ENCODE assay signal across 15 cellular contexts in genomic region chr3:58667229-58667628, GRCh38. TPM values are rescaled to one million over a fixed set of nuclear protein-coding genes. Genes with fewer than 3 reads are reported as not detected.
"Had no signal": no experiment of that assay in that cellular context is flagged by ENCODE, and none has a peak within 500 bp of the region (broad histone marks: within the 10 kb centered on the region; RNA-seq: fewer than 3 reads in every experiment).

No MANE protein-coding gene starts in this region.

- H3K9me3 Mint-ChIP-seq: activated CD4-positive, alpha-beta memory T cell treated with anti-CD3 and anti-CD28 coated beads, Interleukin-2, amount 10 ng/mL, durations not matched to agents 7 days and 5 days; activated naive CD8-positive, alpha-beta T cell treated with anti-CD3 and anti-CD28 coated beads, Interleukin-2, amount 50 U/mL, for 24 hours; activated T-cell treated with anti-CD3 and anti-CD28 coated beads, Interleukin-2, amount 50 U/mL, for 72 hours; natural killer cell treated with Interleukin-12 subunit alpha and Interleukin-12 subunit beta and Interleukin-15 and Interleukin-18, amount 100 ng/mL, for 72 hours; T-helper 2 cell treated with Interferon-gamma antibody and Interleukin-4, amounts not matched to agents 5 μg/mL and 100 μg/mL, for 36 hours had no signal

- H3K36me3 ChIP-seq: sigmoid colon had no signal

- ATAC-seq: activated naive CD8-positive, alpha-beta T cell treated with anti-CD3 and anti-CD28 coated beads, Interleukin-2, amount 50 U/mL, for 24 hours; activated T-cell treated with anti-CD3 and anti-CD28 coated beads, Interleukin-2, amount 50 U/mL, for 72 hours; natural killer cell treated with Interleukin-12 subunit alpha and Interleukin-12 subunit beta and Interleukin-15 and Interleukin-18, amount 100 ng/mL, for 72 hours; psoas muscle had no signal

- H3K27me3 ChIP-seq: sigmoid colon had no signal

- H3K27ac Mint-ChIP-seq: activated CD4-positive, alpha-beta memory T cell treated with anti-CD3 and anti-CD28 coated beads, Interleukin-2, amount 10 ng/mL, durations not matched to agents 7 days and 5 days; activated naive CD8-positive, alpha-beta T cell treated with anti-CD3 and anti-CD28 coated beads, Interleukin-2, amount 50 U/mL, for 24 hours; activated T-cell treated with anti-CD3 and anti-CD28 coated beads, Interleukin-2, amount 50 U/mL, for 72 hours; natural killer cell treated with Interleukin-12 subunit alpha and Interleukin-12 subunit beta and Interleukin-15 and Interleukin-18, amount 100 ng/mL, for 72 hours; T-helper 2 cell treated with Interferon-gamma antibody and Interleukin-4, amounts not matched to agents 5 μg/mL and 100 μg/mL, for 36 hours had no signal

- H3K27ac ChIP-seq: psoas muscle had no signal

- H3K4me3 Mint-ChIP-seq: activated CD4-positive, alpha-beta memory T cell treated with anti-CD3 and anti-CD28 coated beads, Interleukin-2, amount 10 ng/mL, durations not matched to agents 7 days and 5 days; activated naive CD8-positive, alpha-beta T cell treated with anti-CD3 and anti-CD28 coated beads, Interleukin-2, amount 50 U/mL, for 24 hours; activated T-cell treated with anti-CD3 and anti-CD28 coated beads, Interleukin-2, amount 50 U/mL, for 72 hours; natural killer cell treated with Interleukin-12 subunit alpha and Interleukin-12 subunit beta and Interleukin-15 and Interleukin-18, amount 100 ng/mL, for 72 hours; T-helper 2 cell treated with Interferon-gamma antibody and Interleukin-4, amounts not matched to agents 5 μg/mL and 100 μg/mL, for 36 hours had no signal

- H3K4me1 Mint-ChIP-seq: activated CD4-positive, alpha-beta memory T cell treated with anti-CD3 and anti-CD28 coated beads, Interleukin-2, amount 10 ng/mL, durations not matched to agents 7 days and 5 days; activated naive CD8-positive, alpha-beta T cell treated with anti-CD3 and anti-CD28 coated beads, Interleukin-2, amount 50 U/mL, for 24 hours had no signal

- H3K4me3 ChIP-seq: psoas muscle, sigmoid colon had no signal

- H3K9me3 ChIP-seq: psoas muscle, sigmoid colon had no signal

- H3K4me1 ChIP-seq: psoas muscle, sigmoid colon had no signal

- DNase-seq: activated CD4-positive, alpha-beta memory T cell treated with anti-CD3 and anti-CD28 coated beads, Interleukin-2, amount 10 ng/mL, durations not matched to agents 7 days and 5 days; activated naive CD8-positive, alpha-beta T cell treated with anti-CD3 and anti-CD28 coated beads, Interleukin-2, amount 50 U/mL, for 24 hours; activated T-cell treated with anti-CD3 and anti-CD28 coated beads, Interleukin-2, amount 50 U/mL, for 72 hours; effector CD4-positive, alpha-beta T cell; hippocampal formation; midbrain; psoas muscle; sigmoid colon; stimulated activated CD4-positive, alpha-beta T cell treated with anti-CD3 and anti-CD28 coated beads, Interleukin-12 subunit alpha, Interleukin-12 subunit beta, amount 100 ng/mL, for 4 hours; stimulated activated naive CD4-positive, alpha-beta T cell; SW 1271 had no signal

- H3K36me3 Mint-ChIP-seq: natural killer cell treated with Interleukin-12 subunit alpha and Interleukin-12 subunit beta and Interleukin-15 and Interleukin-18, amount 100 ng/mL, for 72 hours had no signal

RNA-seq across cellular contexts. Expression of gene FAM3D, which starts 0.7 kb away (rescaled TPM):
- total RNA-seq: activated CD4-positive, alpha-beta memory T cell treated with anti-CD3 and anti-CD28 coated beads, Interleukin-2, amount 10 ng/mL, durations not matched to agents 7 days and 5 days; activated T-cell treated with anti-CD3 and anti-CD28 coated beads, Interleukin-2, amount 50 U/mL, for 72 hours; astrocyte; kidney epithelial cell; natural killer cell treated with Interleukin-12 subunit alpha and Interleukin-12 subunit beta and Interleukin-15 and Interleukin-18, amount 100 ng/mL, for 72 hours; psoas muscle had no signal
